8 cellular contexts compared by ENCODE assay signal in the genomic region with DNA sequence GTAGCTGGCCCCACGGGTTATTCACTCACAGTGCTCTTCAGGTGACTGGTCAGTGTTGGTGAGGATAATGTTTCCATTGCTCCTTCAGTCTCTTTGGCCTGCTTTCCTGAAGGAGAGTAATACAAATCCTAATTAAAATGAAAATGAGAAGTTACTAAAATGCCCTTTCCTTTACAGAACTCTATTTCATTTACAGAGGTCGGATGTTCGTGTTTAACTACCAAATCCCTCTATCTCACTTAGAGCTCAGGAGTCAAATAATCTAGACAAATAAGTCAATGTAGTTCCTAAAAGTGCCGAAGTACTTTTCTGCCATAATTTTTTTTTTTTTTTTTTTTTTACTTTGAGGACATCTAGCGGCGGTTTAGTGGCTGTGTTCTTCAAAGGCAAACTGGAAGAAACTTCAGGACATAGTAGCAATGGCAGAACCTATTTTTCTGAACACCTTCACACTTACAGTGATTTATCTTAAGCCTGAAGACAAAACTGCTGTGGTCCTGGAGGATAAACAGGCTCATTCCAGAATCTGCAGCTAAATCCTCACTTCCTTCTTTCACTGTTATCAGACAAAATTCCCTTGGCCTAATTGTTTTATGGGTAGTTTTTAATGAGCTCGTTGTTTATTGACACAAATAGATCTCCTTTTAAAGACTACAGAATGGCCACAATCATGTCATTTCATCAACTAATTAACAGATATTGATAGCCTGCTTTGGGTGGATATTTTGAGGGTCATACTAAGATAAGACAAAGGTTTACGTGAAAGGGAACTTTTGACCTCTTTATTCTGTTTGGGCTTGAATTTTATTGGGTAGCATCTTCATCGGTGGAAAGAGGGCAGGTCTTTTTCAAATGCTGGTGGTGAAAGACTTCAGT.
DNase-seq lines count a peak whose midpoint lies in the region; ATAC-seq and TF ChIP-seq lines count a peak whose summit lies in the region.

No MANE protein-coding gene starts in this region.

- H3K27ac ChIP-seq in GM23248 (no peak overlapping the region), SJCRH30 (peak overlapping the region; percentile 28; the same call in 1 of the 2 replicates)

- H3K4me1 ChIP-seq in GM23248 (ENCODE audit: insufficient read depth), result peaks cover 24% of the 10 kb centered on the region
- peaks cover 15% of the 10 kb centered on the region for H3K4me1 ChIP-seq in SJCRH30

- H3K9me3 ChIP-seq in GM23248 (ENCODE audit: low read depth) (no peaks in the 10 kb centered on the region), SJCRH30 (replicated peaks) (no peaks in the 10 kb centered on the region)

- no peaks in the 10 kb centered on the region for H3K9me2 ChIP-seq in GM23248 (ENCODE audit: insufficient read depth)

- H3K36me3 Mint-ChIP-seq in stimulated activated memory B cell treated with anti-CD40 and anti-IgM and Interleukin-4, amounts not matched to agents 10 μg/mL and 1 μg/mL and 100 μg/mL, for 72 hours, result no peaks in the 10 kb centered on the region

- in situ Hi-C loops in GM23248 (cut with MboI), result loop anchor here (10.0 kb wide), 2 partner anchors 114 to 214 kb away; no protein-coding TSS in a partner anchor

- peaks cover 8% of the 10 kb centered on the region for H3F3A ChIP-seq in GM23248 (ENCODE audit: insufficient read depth)

- peaks cover 5% of the 10 kb centered on the region for H3K9me3 Mint-ChIP-seq in stimulated activated memory B cell treated with anti-CD40 and anti-IgM and Interleukin-4, amounts not matched to agents 10 μg/mL and 1 μg/mL and 100 μg/mL, for 72 hours

- peak overlapping the region; percentile 15; the same call in 1 of the 2 replicates for H3K9ac ChIP-seq in GM23248

- H3K27ac Mint-ChIP-seq in stimulated activated memory B cell treated with anti-CD40 and anti-IgM and Interleukin-4, amounts not matched to agents 10 μg/mL and 1 μg/mL and 100 μg/mL, for 72 hours, result peak overlapping the region; percentile 55

- H4K20me1 ChIP-seq in GM23248 (ENCODE audit: insufficient read depth), result no peaks in the 10 kb centered on the region

- no peaks in the 10 kb centered on the region for H3K27me3 ChIP-seq in GM23248 (replicated peaks; ENCODE audit: insufficient read depth)
- H3K27me3 ChIP-seq in SJCRH30, result no peaks in the 10 kb centered on the region

- no peaks in the 10 kb centered on the region for H3K27me3 Mint-ChIP-seq in stimulated activated memory B cell treated with anti-CD40 and anti-IgM and Interleukin-4, amounts not matched to agents 10 μg/mL and 1 μg/mL and 100 μg/mL, for 72 hours

- DNase-seq in AG09309 (ENCODE audit: low read depth), result no peak
- peak; percentile 77 for DNase-seq in GM23248
- DNase-seq in SJCRH30, result peak; percentile 14 to 67
- peak; percentile 76 for DNase-seq in fibroblast of villous mesenchyme (ENCODE audit: low read depth)
- no peak for DNase-seq in SHP77 treated with DMSO at 0.1 percent for 48 hours (lab: John Stamatoyannopoulos, UW)
- DNase-seq in stimulated activated CD4-positive, alpha-beta T cell treated with anti-CD3 and anti-CD28 coated beads, Interleukin-4, amount 100 ng/mL, for 24 hours, result no peak
- no peak for DNase-seq in cerebellum (ENCODE audit: low spot score)

- H3K4me3 ChIP-seq in AG09309 (ENCODE audit: control insufficient read depth, low read depth, low read length), result no peak overlapping the region
- no peak overlapping the region for H3K4me3 ChIP-seq in GM23248
- peak overlapping the region; percentile 26; the same call in 1 of the 2 replicates for H3K4me3 ChIP-seq in SJCRH30
- no peak overlapping the region for H3K4me3 ChIP-seq in fibroblast of villous mesenchyme (ENCODE audit: low read depth, low read length)

- peaks cover 60% of the 10 kb centered on the region for H3K4me1 Mint-ChIP-seq in stimulated activated memory B cell treated with anti-CD40 and anti-IgM and Interleukin-4, amounts not matched to agents 10 μg/mL and 1 μg/mL and 100 μg/mL, for 72 hours

- H3K36me3 ChIP-seq in GM23248 (ENCODE audit: low read depth), result no peaks in the 10 kb centered on the region
- H3K36me3 ChIP-seq in SJCRH30, result no peaks in the 10 kb centered on the region

- H3K4me3 Mint-ChIP-seq in stimulated activated memory B cell treated with anti-CD40 and anti-IgM and Interleukin-4, amounts not matched to agents 10 μg/mL and 1 μg/mL and 100 μg/mL, for 72 hours, result no peak overlapping the region

- 12% methylated on average over 9 of the region's 9 CpGs for WGBS in GM23248 (ENCODE audit: low coverage in 1 of 2, low lambda C conversion rate in 2 of 2, missing lambda C conversion rate in 2 of 2), 2 experiments

- TF ChIP-seq CTCF in AG09309 (IDR thresholded peaks at IDR 0.05; ENCODE audit: control insufficient read depth, insufficient read depth, low read depth, low read length, missing control alignments) (peak; percentile 43), fibroblast of villous mesenchyme (IDR thresholded peaks at IDR 0.05; ENCODE audit: insufficient read depth, low read depth, low read length) (peak; percentile 60)

- H3K4me2 ChIP-seq in GM23248 (ENCODE audit: unreplicated experiment), result peak overlapping the region; percentile 71

- peak overlapping the region; percentile 55 for H2AFZ ChIP-seq in GM23248

- H3K79me2 ChIP-seq in GM23248 (ENCODE audit: insufficient read depth), result no peaks in the 10 kb centered on the region

- no peak for ATAC-seq in stimulated activated memory B cell treated with anti-CD40 and anti-IgM and Interleukin-4, amounts not matched to agents 10 μg/mL and 1 μg/mL and 100 μg/mL, for 72 hours

Comparison
In these comparisons a context has a peak if more than half of its experiments do, and no peak if none do; other contexts are left out.
1. DNase-seq: peak in GM23248 (single experiment), SJCRH30 (2 of 2) and fibroblast of villous mesenchyme (single experiment); none in AG09309 (single experiment), SHP77 treated with DMSO at 0.1 percent for 48 hours (single experiment), stimulated activated CD4-positive, alpha-beta T cell treated with anti-CD3 and anti-CD28 coated beads, Interleukin-4, amount 100 ng/mL, for 24 hours (single experiment) and cerebellum (single experiment).